Comparison of ENCODE assay signal across 8 cellular contexts in genomic region chr1:167630568-167631385, GRCh38. TPM values are rescaled to one million over a fixed set of nuclear protein-coding genes. Genes with fewer than 3 reads are reported as not detected.
DNase-seq lines count a peak whose midpoint lies in the region; ATAC-seq, FAIRE-seq and TF ChIP-seq lines count a peak whose summit lies in the region.

No MANE protein-coding gene starts in this region.

- H4K20me1 ChIP-seq in KMS-11 (ENCODE audit: insufficient read depth) (no peaks in the 10 kb centered on the region), GM12878 (ENCODE audit: control insufficient read depth, insufficient read depth) (no peaks in the 10 kb centered on the region)

- no peak for FAIRE-seq in GM12878 (lab: Jason Lieb, UNC)

- H3K9me3 ChIP-seq in GM12878 (replicated peaks; ENCODE audit: control insufficient read depth, insufficient read depth, low read length) (no peaks in the 10 kb centered on the region), right lobe of liver (no peaks in the 10 kb centered on the region)

- H3K79me2 ChIP-seq in KMS-11 (ENCODE audit: insufficient read depth, low read depth) = peaks cover 65% of the 10 kb centered on the region
- H3K79me2 ChIP-seq in GM12878 (ENCODE audit: control insufficient read depth, insufficient read depth, low read length) = peaks cover 73% of the 10 kb centered on the region

- H3K4me2 ChIP-seq in KMS-11 (peak overlapping the region; percentile 85), GM12878 (ENCODE audit: control insufficient read depth, insufficient read depth) (peak overlapping the region; percentile 80)

- TF ChIP-seq POLR2A in GM12878 (IDR thresholded peaks at IDR 0.05; ENCODE audit: low read depth, low read length) = no peak; the same call in 1 of the 2 replicates
- TF ChIP-seq POLR2A in right lobe of liver (IDR thresholded peaks at IDR 0.05) = no peak

- WGBS in GM12878 (ENCODE audit: insufficient coverage, insufficient replicate concordance, low lambda C conversion rate, missing lambda C conversion rate) = 1% methylated on average over 15 of the region's 16 CpGs
- WGBS in right lobe of liver (ENCODE audit: insufficient coverage, low coverage, low lambda C conversion rate, missing lambda C conversion rate) = 19% methylated on average over 15 of the region's 16 CpGs

- H3K4me1 ChIP-seq in KMS-11 (ENCODE audit: low read depth, poor library complexity, severe bottlenecking) = peaks cover 86% of the 10 kb centered on the region
- peaks cover 39% of the 10 kb centered on the region for H3K4me1 ChIP-seq in GM12878 (ENCODE audit: control insufficient read depth, insufficient read depth, low read length)
- H3K4me1 ChIP-seq in right lobe of liver = peaks cover 0 to 2% (median 0%) of the 10 kb centered on the region in 4 donors

- H3K27me3 ChIP-seq in KMS-11 (ENCODE audit: insufficient read depth, low read depth) (no peaks in the 10 kb centered on the region), GM12878 (replicated peaks in 1 of 2; ENCODE audit: control insufficient read depth in 2 of 2, insufficient read depth in 2 of 2, low read length in 1 of 2) (no peaks in the 10 kb centered on the region), right lobe of liver (no peaks in the 10 kb centered on the region)

- H2AFZ ChIP-seq in KMS-11 (ENCODE audit: low read depth) (peak overlapping the region; percentile 56), GM12878 (ENCODE audit: control insufficient read depth, low read depth, low read length) (no peak overlapping the region)

- no TSS peak for BruUV-seq in GM12878 (replicated peaks; lab: Mats Ljungman, UMichigan)

- POLR2A ChIA-PET in GM12878 (lab: Charles Lee) = interaction anchor here (0.6 to 8.1 kb wide), 10 partner anchors 14 to 302 kb away, joined by 3 to 84 read pairs (median 9); no protein-coding TSS in a partner anchor

- CTCF ChIA-PET in GM12878 (lab: Yijun Ruan, JAX) = interaction anchor here (0.6 to 9.4 kb wide), 8 partner anchors 14 to 200 kb away, joined by 3 to 129 read pairs (median 4); no protein-coding TSS in a partner anchor

- TF ChIP-seq RAD21 in GM12878 (IDR thresholded peaks at IDR 0.05; ENCODE audit: insufficient read depth, low read depth, low read length) = no peak

- H3K4me3 ChIP-seq in KMS-11 (IDR thresholded peaks at IDR 0.05; ENCODE audit: insufficient read depth, low read depth, low read length) = no peak overlapping the region
- H3K4me3 ChIP-seq in GM12878 = peak overlapping the region; percentile 79
- peak overlapping the region; percentile 55 to 57 (median 55) for H3K4me3 ChIP-seq in right lobe of liver

- in situ Hi-C loops in GM12878 (cut with MboI) = no loop called here

- SMC1A ChIA-PET in GM12878 (lab: Charles Lee; ENCODE audit: uncharacterized antibody, unreplicated experiment) = interaction anchor here (0.9 to 12.4 kb wide), 10 partner anchors 11 to 125 kb away, joined by 3 to 170 read pairs (median 18); no protein-coding TSS in a partner anchor

- DNase-seq in GM10266 (ENCODE audit: extremely low spot score) (peak; percentile 47), GM12878 (ENCODE audit: low read depth, low spot score) (peak; percentile 58), right lobe of liver (no peak), substantia nigra (lab: John Stamatoyannopoulos, UW) (peak in 10 of 49 donors; percentile 3 to 41 (median 22)), DMS53 (lab: John Stamatoyannopoulos, UW) (no peak)

- intact Hi-C loops in GM12878 (cut with micrococcal nuclease; ENCODE audit: unreplicated experiment) (loop anchor here (1.0 to 10.0 kb wide), 2 partner anchors 30 to 76 kb away; partner anchors contain the start of gene CREG1), right lobe of liver (cut with DNase I) (no loop called here)

- RAD21 ChIA-PET in GM12878 (lab: Charles Lee; ENCODE audit: unreplicated experiment) = interaction anchor here (0.6 to 13.0 kb wide), 13 partner anchors 14 to 713 kb away, joined by 3 to 159 read pairs (median 6); partner anchors contain the start of gene POU2F1

- H3K36me3 ChIP-seq in KMS-11 (ENCODE audit: insufficient read depth) (peaks cover 12% of the 10 kb centered on the region; the same call in 1 of the 2 replicates), GM12878 (ENCODE audit: control insufficient read depth in 2 of 2, insufficient read depth in 2 of 2, low read length in 1 of 2) (peaks cover 0 to 3% of the 10 kb centered on the region in 2 experiments; a peak in 1 of 4 replicates), right lobe of liver (no peaks in the 10 kb centered on the region)

- H3K9ac ChIP-seq in KMS-11 (peak overlapping the region; percentile 97), GM12878 (ENCODE audit: control insufficient read depth, insufficient read depth, low read length) (peak overlapping the region; percentile 92)

- peak overlapping the region; percentile 95 for H3K27ac ChIP-seq in KMS-11
- peak overlapping the region; percentile 94 for H3K27ac ChIP-seq in GM12878 (ENCODE audit: control insufficient read depth, insufficient read depth)
- H3K27ac ChIP-seq in right lobe of liver = peak overlapping the region; percentile 80 to 87 (median 84)
- peak overlapping the region; percentile 35 for H3K27ac ChIP-seq in substantia nigra (ENCODE audit: low read depth, low read length, poor library complexity, severe bottlenecking)

- peak; percentile 16 for ATAC-seq in GM12878
- peak; percentile 9 to 43 (median 24) for ATAC-seq in right lobe of liver
- ATAC-seq in GM21737 (IDR thresholded peaks at IDR 0.05; ENCODE audit: unreplicated experiment) = no peak
- no peak for ATAC-seq in esophagus mucosa

- no peak; a peak in 1 of 4 replicates for TF ChIP-seq EP300 in GM12878 (IDR thresholded peaks at IDR 0.05; ENCODE audit: borderline replicate concordance in 1 of 2, control insufficient read depth in 1 of 2, low read depth in 2 of 2, low read length in 2 of 2)

- TF ChIP-seq CTCF in GM10266 (IDR thresholded peaks at IDR 0.05; ENCODE audit: control insufficient read depth, insufficient read depth, low read depth, missing control alignments) (no peak), KMS-11 (conservative IDR thresholded peaks at IDR 0.05; ENCODE audit: low read depth, low read length) (no peak), GM12878 (IDR thresholded peaks at IDR 0.05 in 2 of 3, conservative IDR thresholded peaks at IDR 0.05 in 1 of 3; ENCODE audit: control insufficient read depth in 2 of 3, extremely low read depth in 1 of 3, insufficient read depth in 1 of 3, low read depth in 3 of 3, low read length in 3 of 3) (no peak), right lobe of liver (IDR thresholded peaks at IDR 0.05) (no peak)

TF ChIP-seq in GM12878, 131 proteins besides CTCF, POLR2A, EP300 and RAD21 (continues in another document):
- TF ChIP-seq KAT2A (conservative IDR thresholded peaks at IDR 0.05; ENCODE audit: control insufficient read depth, low read depth, low read length) = no peak
- TF ChIP-seq BCL11A (IDR thresholded peaks at IDR 0.05; ENCODE audit: low read depth, low read length) = no peak
- no peak for TF ChIP-seq CUX1 (IDR thresholded peaks at IDR 0.05; ENCODE audit: insufficient replicate concordance, low read depth, low read length)

RNA-seq across cellular contexts. Expression of gene RCSD1, which starts 0.7 kb away (rescaled TPM):
- total RNA-seq in GM12878 (2013; cell fraction: nucleolus; rRNA removed) = 50.6 and 59.2 TPM in 2 replicates
- 64.2 and 65.7 TPM in 2 replicates for total RNA-seq in GM12878 (2014; rRNA removed)
- total RNA-seq in GM12878 (2014; rRNA removed; fragmentation: Illumina TruSeq; extraction: Trizol) = 73.6 and 76.7 TPM in 2 replicates
- total RNA-seq in GM12878 (2021) = 77.4 and 78.3 TPM in 2 replicates
- polyA plus RNA-seq in GM12878 (2011; ENCODE audit: low read depth) = 42.5 TPM
- 54.8 and 59.3 TPM in 2 replicates for polyA plus RNA-seq in GM12878 (2011; rRNA removed)
- 37.4 and 40.7 TPM in 2 replicates for polyA plus RNA-seq in GM12878 (2011; cell fraction: cytosol; rRNA removed)
- polyA plus RNA-seq in GM12878 (2011; cell fraction: nucleus; rRNA removed) = 21.2 and 25.8 TPM in 2 replicates
- polyA plus RNA-seq in GM12878 (2012) = 62.9 and 72.8 TPM in 2 replicates
- 56.8 and 71.5 TPM in 2 replicates for polyA plus RNA-seq in GM12878 (2014; fragmentation: Illumina TruSeq; extraction: Trizol)
- polyA plus RNA-seq in GM12878 (2014; fragmentation: Nextera tagmentation; extraction: Ambion mirVana) = 10 to 100 TPM; 11.4 to 18.9 TPM
- 69.6 and 71.7 TPM in 2 replicates for polyA plus RNA-seq in GM12878 (2014; rRNA removed)
- 10 to 100 TPM; 74.6 to 75.7 TPM for polyA plus RNA-seq in GM12878 (2016; fragmentation: Nextera tagmentation; extraction: Ambion mirVana)
- 45.6 and 53.5 TPM in 2 replicates for polyA minus RNA-seq in GM12878 (2011; rRNA and poly(A)+ RNA removed)
- 19.9 and 20.6 TPM in 2 replicates for polyA minus RNA-seq in GM12878 (2011; cell fraction: cytosol; rRNA and poly(A)+ RNA removed)
- polyA minus RNA-seq in GM12878 (2011; cell fraction: nucleus; rRNA and poly(A)+ RNA removed) = 12.7 and 26.7 TPM in 2 replicates
- 1 to 10 TPM; 2.4 to 8.4 (median 5.0) TPM for total RNA-seq in right lobe of liver
- 2.4 TPM for total RNA-seq in esophagus mucosa

Comparison
In these comparisons a context has a peak if more than half of its experiments do, and no peak if none do; other contexts are left out.
1. DNase-seq: peak in GM10266 (single experiment) and GM12878 (single experiment); none in right lobe of liver (0 of 3) and DMS53 (single experiment).
2. H3K27ac ChIP-seq: peak in every context shown above with its lines; median percentile 95 in KMS-11; 94 in GM12878; 84 in right lobe of liver; 35 in substantia nigra.
3. ATAC-seq: peak in GM12878 (single experiment) and right lobe of liver (4 of 4); none in GM21737 (single experiment) and esophagus mucosa (single experiment).
4. RNA of gene RCSD1, which starts 0.7 kb away (total RNA-seq): 50.6 to 78.3 TPM in GM12878; 2.4 to 8.4 TPM in right lobe of liver and 2.4 TPM in esophagus mucosa (single experiment); every median in the first group is over 4 times any median in the second.